In the genomic region with DNA sequence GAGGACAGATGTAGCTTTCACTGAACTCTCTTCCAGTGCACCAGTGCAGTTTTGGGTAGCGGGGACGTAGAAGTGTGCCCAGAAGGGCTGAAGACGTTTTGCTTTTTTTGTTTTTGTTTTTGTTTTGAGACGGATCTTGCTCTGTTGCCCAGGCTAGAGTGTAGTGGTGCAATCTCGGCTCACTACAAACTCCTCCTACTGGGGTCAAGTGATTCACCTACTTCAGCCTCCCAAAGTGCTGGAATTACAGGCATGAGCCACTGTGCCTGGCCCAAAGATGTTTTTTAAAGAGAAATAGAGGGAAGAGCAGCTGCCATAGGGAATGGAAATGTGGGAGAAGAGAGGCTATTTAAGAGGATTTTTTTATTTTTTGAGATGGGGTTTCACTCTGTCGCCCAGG, we compare ENCODE assay signal across 11 cellular contexts.
DNase-seq lines count a peak whose midpoint lies in the region; FAIRE-seq and TF ChIP-seq lines count a peak whose summit lies in the region.
"Had no signal": no experiment of that assay in that cellular context is flagged by ENCODE, and none has a peak within 500 bp of the region (broad histone marks: within the 10 kb centered on the region; RNA-seq: fewer than 3 reads in every experiment).

No MANE protein-coding gene starts in this region.

- no peaks in the 10 kb centered on the region for H3K4me1 ChIP-seq in breast epithelium
- no peaks in the 10 kb centered on the region for H3K4me1 ChIP-seq in astrocyte (ENCODE audit: insufficient read depth, low read length)
- H3K4me1 ChIP-seq in neural progenitor cell: no peaks in the 10 kb centered on the region
- no peaks in the 10 kb centered on the region; the same call in 1 of the 2 replicates for H3K4me1 ChIP-seq in Caco-2

- no peaks in the 10 kb centered on the region for H3K79me2 ChIP-seq in astrocyte (ENCODE audit: insufficient read depth, low read length)
- no peaks in the 10 kb centered on the region for H3K79me2 ChIP-seq in neural progenitor cell (ENCODE audit: low read depth)

- H3K9me3 ChIP-seq in breast epithelium (no peaks in the 10 kb centered on the region), astrocyte (ENCODE audit: insufficient read depth, low read depth, low read length) (no peaks in the 10 kb centered on the region), neural progenitor cell (ENCODE audit: low read depth) (no peaks in the 10 kb centered on the region), Caco-2 (no peaks in the 10 kb centered on the region)

- POLR2A ChIA-PET in MCF 10A (lab: Yijun Ruan, JAX): interaction anchor here (0.9 to 5.1 kb wide), 4 partner anchors 10 to 86 kb away, joined by 3 to 36 read pairs (median 18); no protein-coding TSS in a partner anchor
- POLR2A ChIA-PET in Caco-2 (lab: Charles Lee): no interaction called here

- CTCF ChIA-PET in MCF 10A (lab: Yijun Ruan, JAX): interaction anchor here (0.7 to 1.6 kb wide), 3 partner anchors 63 to 196 kb away, joined by 3 to 5 read pairs (median 3); no protein-coding TSS in a partner anchor
- CTCF ChIA-PET in Caco-2 (lab: Charles Lee): no interaction called here

- H3K36me3 Mint-ChIP-seq in MCF 10A (ENCODE audit: insufficient read depth, unreplicated experiment) (no peaks in the 10 kb centered on the region), astrocyte (ENCODE audit: low read depth, unreplicated experiment) (no peaks in the 10 kb centered on the region), neural progenitor cell (no peaks in the 10 kb centered on the region), Caco-2 (ENCODE audit: insufficient read depth, unreplicated experiment) (no peaks in the 10 kb centered on the region)
- H3K36me3 Mint-ChIP-seq: CD8-positive, alpha-beta memory T cell had no signal

- FAIRE-seq in astrocyte (lab: Jason Lieb, UNC): no peak

- H3K4me2 ChIP-seq in astrocyte (ENCODE audit: low read length): no peak overlapping the region
- no peak overlapping the region for H3K4me2 ChIP-seq in neural progenitor cell

- BruUV-seq in MCF 10A (replicated peaks; lab: Mats Ljungman, UMichigan): no TSS peak
- BruUV-seq in Caco-2 (replicated peaks; lab: Mats Ljungman, UMichigan): no TSS peak

- H3K9ac ChIP-seq in astrocyte (ENCODE audit: low read length) (no peak overlapping the region), neural progenitor cell (no peak overlapping the region)

- no peak for TF ChIP-seq POLR2A in breast epithelium (IDR thresholded peaks at IDR 0.05)

- DNase-seq in MCF 10A (ENCODE audit: unreplicated experiment): no peak
- DNase-seq in breast epithelium (ENCODE audit: low spot score in 2 of 2): no peak
- DNase-seq in astrocyte (ENCODE audit: low read depth): no peak
- DNase-seq in neural progenitor cell (ENCODE audit: low spot score): no peak
- DNase-seq in GDM1 (lab: John Stamatoyannopoulos, UW): no peak
- no peak for DNase-seq in T-helper 2 cell
- DNase-seq in Caco-2: no peak
- no peak for DNase-seq in germinal center (ENCODE audit: low spot score)
- DNase-seq: CD8-positive, alpha-beta memory T cell; GOT3; H9 had no signal

- H3F3A ChIP-seq in neural progenitor cell (ENCODE audit: low read depth): no peaks in the 10 kb centered on the region

- H3K9me3 Mint-ChIP-seq in MCF 10A (ENCODE audit: unreplicated experiment): no peaks in the 10 kb centered on the region
- H3K9me3 Mint-ChIP-seq in astrocyte (ENCODE audit: unreplicated experiment): peaks cover 4% of the 10 kb centered on the region
- H3K9me3 Mint-ChIP-seq in neural progenitor cell: peaks cover 4% of the 10 kb centered on the region
- peaks cover 11% of the 10 kb centered on the region for H3K9me3 Mint-ChIP-seq in Caco-2 (ENCODE audit: unreplicated experiment)
- H3K9me3 Mint-ChIP-seq: CD8-positive, alpha-beta memory T cell; H9 had no signal

- no peaks in the 10 kb centered on the region for H3K27me3 ChIP-seq in breast epithelium
- H3K27me3 ChIP-seq in astrocyte (ENCODE audit: insufficient read depth, low read length): no peaks in the 10 kb centered on the region
- H3K27me3 ChIP-seq in neural progenitor cell: no peaks in the 10 kb centered on the region
- no peaks in the 10 kb centered on the region for H3K27me3 ChIP-seq in Caco-2 (replicated peaks; ENCODE audit: control insufficient read depth, insufficient read depth, low read length)

- H4K20me1 ChIP-seq in astrocyte (ENCODE audit: insufficient read depth, low read length): no peaks in the 10 kb centered on the region
- no peaks in the 10 kb centered on the region for H4K20me1 ChIP-seq in neural progenitor cell (ENCODE audit: low read depth)

- H3K4me3 Mint-ChIP-seq in MCF 10A (ENCODE audit: unreplicated experiment): no peak overlapping the region
- peak overlapping the region; percentile 31 for H3K4me3 Mint-ChIP-seq in astrocyte (ENCODE audit: unreplicated experiment)
- no peak overlapping the region for H3K4me3 Mint-ChIP-seq in neural progenitor cell
- no peak overlapping the region for H3K4me3 Mint-ChIP-seq in Caco-2 (ENCODE audit: unreplicated experiment)
- H3K4me3 Mint-ChIP-seq: CD8-positive, alpha-beta memory T cell; H9 had no signal

- H3K27ac ChIP-seq in breast epithelium: no peak overlapping the region
- H3K27ac ChIP-seq in astrocyte (ENCODE audit: low read depth, low read length): no peak overlapping the region
- H3K27ac ChIP-seq in neural progenitor cell: no peak overlapping the region

- no peaks in the 10 kb centered on the region for H3K27me3 Mint-ChIP-seq in MCF 10A (ENCODE audit: insufficient read depth, unreplicated experiment)
- H3K27me3 Mint-ChIP-seq in astrocyte (ENCODE audit: low read depth, unreplicated experiment): peaks cover 38% of the 10 kb centered on the region
- peaks cover 4% of the 10 kb centered on the region for H3K27me3 Mint-ChIP-seq in neural progenitor cell (ENCODE audit: insufficient read depth, low read depth)
- no peaks in the 10 kb centered on the region for H3K27me3 Mint-ChIP-seq in Caco-2 (ENCODE audit: insufficient read depth, unreplicated experiment)

- TF ChIP-seq CTCF in MCF 10A (IDR thresholded peaks at IDR 0.05; ENCODE audit: unreplicated experiment) (no peak), breast epithelium (IDR thresholded peaks at IDR 0.05) (no peak), astrocyte (IDR thresholded peaks at IDR 0.05; ENCODE audit: insufficient read depth, low read depth, low read length) (no peak), neural progenitor cell (IDR thresholded peaks at IDR 0.05) (no peak), Caco-2 (IDR thresholded peaks at IDR 0.05; ENCODE audit: insufficient read depth in 1 of 2, low read depth in 1 of 2, low read length in 1 of 2, severe bottlenecking in 1 of 2, unreplicated experiment in 1 of 2) (no peak)

- H2AFZ ChIP-seq in astrocyte (ENCODE audit: low read depth, low read length) (no peak overlapping the region), neural progenitor cell (replicated peaks) (no peak overlapping the region)

- intact Hi-C loops in MCF 10A (cut with micrococcal nuclease) (no loop called here), breast epithelium (cut with DNase I; ENCODE audit: low total_unique reads) (no loop called here), Caco-2 (cut with micrococcal nuclease; ENCODE audit: unreplicated experiment) (loop anchor here (10.0 kb wide), 1 partner anchor 155 kb away; no protein-coding TSS in a partner anchor)

- H3K4me3 ChIP-seq in breast epithelium (no peak overlapping the region), astrocyte (ENCODE audit: insufficient read depth, low read depth, low read length) (no peak overlapping the region), neural progenitor cell (no peak overlapping the region), Caco-2 (ENCODE audit: low read depth, low read length) (no peak overlapping the region)

- H3K27ac Mint-ChIP-seq in MCF 10A (ENCODE audit: low read depth, unreplicated experiment) (peak overlapping the region; percentile 82), astrocyte (ENCODE audit: unreplicated experiment) (no peak overlapping the region), neural progenitor cell (peak overlapping the region; percentile 26), Caco-2 (ENCODE audit: unreplicated experiment) (no peak overlapping the region)
- H3K27ac Mint-ChIP-seq: CD8-positive, alpha-beta memory T cell; H9 had no signal

- H3K36me3 ChIP-seq in breast epithelium: no peaks in the 10 kb centered on the region
- no peaks in the 10 kb centered on the region for H3K36me3 ChIP-seq in astrocyte (ENCODE audit: insufficient read depth, low read length)
- H3K36me3 ChIP-seq in neural progenitor cell: no peaks in the 10 kb centered on the region
- H3K36me3 ChIP-seq in Caco-2 (ENCODE audit: control insufficient read depth, insufficient read depth, low read length): no peaks in the 10 kb centered on the region

- H3K4me1 Mint-ChIP-seq in MCF 10A (ENCODE audit: insufficient read depth, unreplicated experiment) (peaks cover 39% of the 10 kb centered on the region), astrocyte (ENCODE audit: low read depth, unreplicated experiment) (peaks cover 7% of the 10 kb centered on the region), neural progenitor cell (peaks cover 5% of the 10 kb centered on the region), Caco-2 (ENCODE audit: low read depth, unreplicated experiment) (peaks cover 8% of the 10 kb centered on the region)
- H3K4me1 Mint-ChIP-seq: CD8-positive, alpha-beta memory T cell had no signal

Comparison
In these comparisons a context has a peak if more than half of its experiments do, and no peak if none do; other contexts are left out.
1. H3K27ac Mint-ChIP-seq: peak in MCF 10A (single experiment) and neural progenitor cell (single experiment); none in astrocyte (single experiment) and Caco-2 (single experiment).